Comparison of ENCODE assay signal across 16 cellular contexts in genomic region chr15:21451920-21452563, GRCh38. TPM values are rescaled to one million over a fixed set of nuclear protein-coding genes. Genes with fewer than 3 reads are reported as not detected.
A peak's percentile ranks its signal among the peaks of the same experiment; 100 is the strongest.
DNase-seq lines count a peak whose midpoint lies in the region; ATAC-seq and TF ChIP-seq lines count a peak whose summit lies in the region.
"Not testable (repeated sequence)": the region's sequence is repeated elsewhere in the genome, so short reads cannot be mapped to it uniquely, and the experiment has no call there.
"Had no signal": no experiment of that assay in that cellular context is flagged by ENCODE, and none has a peak within 500 bp of the region (broad histone marks: within the 10 kb centered on the region; RNA-seq: fewer than 3 reads in every experiment).

No MANE protein-coding gene starts in this region.

- intact Hi-C loops in activated CD4-positive, alpha-beta T cell treated with anti-CD3 and anti-CD28 coated beads for 36 hours (cut with DNase I, micrococcal nuclease); mammary epithelial cell (cut with micrococcal nuclease); Right ventricle myocardium inferior (cut with DNase I): not testable (repeated sequence)

- not testable (repeated sequence) for H2AFZ ChIP-seq in mammary epithelial cell (ENCODE audit: low read depth, low read length)

- BruUV-seq in mammary epithelial cell (replicated peaks; lab: Mats Ljungman, UMichigan) = not testable (repeated sequence)

- whole genome bisulfite sequencing in mammary epithelial cell (ENCODE audit: low coverage, missing lambda C conversion rate) = no CpG with 5 or more reads among the region's 72 CpGs

- not testable (repeated sequence) for H3K36me3 ChIP-seq in mammary epithelial cell (ENCODE audit: insufficient read depth, low read length)

- H3K4me3 Mint-ChIP-seq in activated CD4-positive, alpha-beta T cell treated with anti-CD3 and anti-CD28 coated beads for 36 hours; osteocyte (ENCODE audit: unreplicated experiment); stimulated activated memory B cell treated with anti-CD40 and anti-IgM and Interleukin-4, amounts not matched to agents 10 μg/mL and 1 μg/mL and 100 μg/mL, for 72 hours: not testable (repeated sequence)

- not testable (repeated sequence) for ATAC-seq in activated CD4-positive, alpha-beta T cell treated with anti-CD3 and anti-CD28 coated beads for 36 hours; Right ventricle myocardium inferior
- ATAC-seq in stimulated activated memory B cell treated with anti-CD40 and anti-IgM and Interleukin-4, amounts not matched to agents 10 μg/mL and 1 μg/mL and 100 μg/mL, for 72 hours = peak; percentile 16

- not testable (repeated sequence) for H3K9me3 Mint-ChIP-seq in activated CD4-positive, alpha-beta T cell treated with anti-CD3 and anti-CD28 coated beads for 36 hours (ENCODE audit: low read depth); osteocyte (ENCODE audit: unreplicated experiment); stimulated activated memory B cell treated with anti-CD40 and anti-IgM and Interleukin-4, amounts not matched to agents 10 μg/mL and 1 μg/mL and 100 μg/mL, for 72 hours

- not testable (repeated sequence) for H3K27ac ChIP-seq in mammary epithelial cell (ENCODE audit: insufficient read depth, low read depth, low read length)

- H3K27me3 Mint-ChIP-seq in activated CD4-positive, alpha-beta T cell treated with anti-CD3 and anti-CD28 coated beads for 36 hours; osteocyte (ENCODE audit: unreplicated experiment); stimulated activated memory B cell treated with anti-CD40 and anti-IgM and Interleukin-4, amounts not matched to agents 10 μg/mL and 1 μg/mL and 100 μg/mL, for 72 hours: not testable (repeated sequence)

- H3K79me2 ChIP-seq in mammary epithelial cell (ENCODE audit: insufficient read depth, low read length) = not testable (repeated sequence)

- H3K4me3 ChIP-seq in mammary epithelial cell (replicated peaks in 1 of 3; ENCODE audit: insufficient read depth in 1 of 3, low read depth in 2 of 3, low read length in 3 of 3) = peak overlapping the region in 2 of 3 experiments; percentile 38 to 42

- not testable (repeated sequence) for H3K36me3 Mint-ChIP-seq in activated CD4-positive, alpha-beta T cell treated with anti-CD3 and anti-CD28 coated beads for 36 hours (ENCODE audit: low read depth); osteocyte (ENCODE audit: unreplicated experiment); stimulated activated memory B cell treated with anti-CD40 and anti-IgM and Interleukin-4, amounts not matched to agents 10 μg/mL and 1 μg/mL and 100 μg/mL, for 72 hours

- H3K27me3 ChIP-seq in mammary epithelial cell (ENCODE audit: insufficient read depth, low read length) = not testable (repeated sequence)

- peak; percentile 1 for DNase-seq in NCI-H226
- DNase-seq in activated CD4-positive, alpha-beta T cell treated with anti-CD3 and anti-CD28 coated beads for 36 hours = peak; percentile 3
- DNase-seq in astrocyte of the hippocampus (ENCODE audit: low read depth, low spot score) = peak; percentile 1
- peak; percentile 0 for DNase-seq in mammary epithelial cell
- peak; percentile 22 for DNase-seq in Right ventricle myocardium inferior (ENCODE audit: missing footprints)
- DNase-seq in islet precursor cell = peak; percentile 12
- DNase-seq in osteocyte (ENCODE audit: extremely low spot score, unreplicated experiment) = peak; percentile 83

- H3K27ac Mint-ChIP-seq in activated CD4-positive, alpha-beta T cell treated with anti-CD3 and anti-CD28 coated beads for 36 hours; osteocyte (ENCODE audit: unreplicated experiment); stimulated activated memory B cell treated with anti-CD40 and anti-IgM and Interleukin-4, amounts not matched to agents 10 μg/mL and 1 μg/mL and 100 μg/mL, for 72 hours: not testable (repeated sequence)

- not testable (repeated sequence) for TF ChIP-seq CTCF in mammary epithelial cell (conservative IDR thresholded peaks at IDR 0.05 in 1 of 2, IDR thresholded peaks at IDR 0.05 in 1 of 2; ENCODE audit: extremely low read depth in 1 of 2, insufficient read depth in 1 of 2, low read depth in 1 of 2, low read length in 2 of 2); osteocyte (IDR thresholded peaks at IDR 0.05)

- not testable (repeated sequence) for H3K9ac ChIP-seq in mammary epithelial cell (ENCODE audit: insufficient read depth, low read length)

- not testable (repeated sequence) for H3K9me3 ChIP-seq in mammary epithelial cell (replicated peaks; ENCODE audit: insufficient read depth, low read length)

- POLR2A ChIA-PET in activated CD4-positive, alpha-beta T cell treated with anti-CD3 and anti-CD28 coated beads for 36 hours (lab: Charles Lee) = not testable (repeated sequence)

- H4K20me1 ChIP-seq in mammary epithelial cell (ENCODE audit: insufficient read depth, low read length) = not testable (repeated sequence)

- H3K4me1 Mint-ChIP-seq in activated CD4-positive, alpha-beta T cell treated with anti-CD3 and anti-CD28 coated beads for 36 hours; osteocyte (ENCODE audit: unreplicated experiment); stimulated activated memory B cell treated with anti-CD40 and anti-IgM and Interleukin-4, amounts not matched to agents 10 μg/mL and 1 μg/mL and 100 μg/mL, for 72 hours: not testable (repeated sequence)

- CTCF ChIA-PET in activated CD4-positive, alpha-beta T cell treated with anti-CD3 and anti-CD28 coated beads for 36 hours (lab: Charles Lee); mammary epithelial cell (lab: Charles Lee; ENCODE audit: low non-redundant PET): not testable (repeated sequence)

- in situ Hi-C loops in mammary epithelial cell (cut with MboI; ENCODE audit: low sequenced_read_pairs in 2 of 2) = not testable (repeated sequence)

- H3K4me2 ChIP-seq in mammary epithelial cell (ENCODE audit: insufficient read depth, low read depth, low read length) = peak overlapping the region; percentile 9

- H3K4me1 ChIP-seq in mammary epithelial cell (ENCODE audit: insufficient read depth, low read length) = not testable (repeated sequence)

- dilution Hi-C loops in mammary epithelial cell (cut with HindIII; ENCODE audit: low sequenced_read_pairs) = not testable (repeated sequence)

RNA-seq across cellular contexts. Expression of gene POTEB3, which starts 11.7 kb away (rescaled TPM):
- not detected for total RNA-seq in activated CD4-positive, alpha-beta T cell treated with anti-CD3 and anti-CD28 coated beads for 36 hours
- total RNA-seq in mammary epithelial cell (not detected), Right ventricle myocardium inferior (not detected), osteocyte (not detected in 2 replicates)
- not detected for polyA plus RNA-seq in mammary epithelial cell
- not detected for polyA minus RNA-seq in mammary epithelial cell
- total RNA-seq: CD4-positive, alpha-beta T cell; CD8-positive, alpha-beta memory T cell; GM12878; GM23248; H1; H7 had no signal
- polyA plus RNA-seq: A549; CD14-positive monocyte; CD8-positive, alpha-beta memory T cell; GM12878; GM23248; H1 had no signal

Comparison
In these comparisons a context has a peak if more than half of its experiments do, and no peak if none do; other contexts are left out.
1. DNase-seq: peak in every context shown above with its lines; median percentile 83 in osteocyte; 22 in Right ventricle myocardium inferior; 12 in islet precursor cell; 3 in activated CD4-positive, alpha-beta T cell treated with anti-CD3 and anti-CD28 coated beads for 36 hours; 1 in NCI-H226; 1 in astrocyte of the hippocampus; 0 in mammary epithelial cell.